28 cellular contexts compared by ENCODE assay signal in genomic region chr2:229943171-229943570, GRCh38.
"Had no signal": no experiment of that assay in that cellular context is flagged by ENCODE, and none has a peak within 500 bp of the region (broad histone marks: within the 10 kb centered on the region; RNA-seq: fewer than 3 reads in every experiment).

No MANE protein-coding gene starts in this region.

- H3K27me3 Mint-ChIP-seq: dendritic cell treated with granulocyte-macrophage colony-stimulating factor and Interleukin-4, amounts not matched to agents 40 ng/mL and 50 ng/mL, for 4 days; naive thymus-derived CD8-positive, alpha-beta T cell; stimulated activated naive B cell treated with anti-CD40 and anti-IgM and Interleukin-4, amounts not matched to agents 10 μg/mL and 1 μg/mL and 100 μg/mL, for 72 hours; stimulated activated naive CD8-positive, alpha-beta T cell treated with anti-CD3 and anti-CD28 coated beads, Interleukin-15, Interleukin-2, amounts not matched to agents 100 ng/mL and 50 ng/mL, for 24 hours had no signal

- H3K36me3 ChIP-seq: colonic mucosa, gastroesophageal sphincter, heart left ventricle, left lung, ovary, thoracic aorta, upper lobe of left lung had no signal

- ATAC-seq: esophagus mucosa; foreskin keratinocyte; gastroesophageal sphincter; heart left ventricle; left cardiac atrium; left lung; naive thymus-derived CD8-positive, alpha-beta T cell; sciatic nerve; stimulated activated naive B cell treated with anti-CD40 and anti-IgM and Interleukin-4, amounts not matched to agents 10 μg/mL and 1 μg/mL and 100 μg/mL, for 72 hours had no signal

- H3K4me1 ChIP-seq: colonic mucosa, foreskin keratinocyte, heart left ventricle, left lung, tibial nerve, upper lobe of left lung had no signal

- H3K4me3 Mint-ChIP-seq: dendritic cell treated with granulocyte-macrophage colony-stimulating factor and Interleukin-4, amounts not matched to agents 40 ng/mL and 50 ng/mL, for 4 days; endodermal cell; naive thymus-derived CD8-positive, alpha-beta T cell; stimulated activated naive B cell treated with anti-CD40 and anti-IgM and Interleukin-4, amounts not matched to agents 10 μg/mL and 1 μg/mL and 100 μg/mL, for 72 hours; stimulated activated naive CD8-positive, alpha-beta T cell treated with anti-CD3 and anti-CD28 coated beads, Interleukin-15, Interleukin-2, amounts not matched to agents 100 ng/mL and 50 ng/mL, for 24 hours had no signal

- H3K9me3 ChIP-seq: colonic mucosa, gastroesophageal sphincter, heart left ventricle, left lung, ovary, thoracic aorta, tibial nerve, upper lobe of left lung had no signal

- H3K27me3 ChIP-seq: colonic mucosa, foreskin keratinocyte, gastroesophageal sphincter, heart left ventricle, hepatocyte, left lung, ovary, tibial nerve, upper lobe of left lung had no signal

- H3K79me2 ChIP-seq: hepatocyte had no signal

- H2AFZ ChIP-seq: hepatocyte had no signal

- FAIRE-seq: kidney, urothelium cell line had no signal

- H3K9me3 Mint-ChIP-seq: dendritic cell treated with granulocyte-macrophage colony-stimulating factor and Interleukin-4, amounts not matched to agents 40 ng/mL and 50 ng/mL, for 4 days; endodermal cell; naive thymus-derived CD8-positive, alpha-beta T cell; stimulated activated naive B cell treated with anti-CD40 and anti-IgM and Interleukin-4, amounts not matched to agents 10 μg/mL and 1 μg/mL and 100 μg/mL, for 72 hours; stimulated activated naive CD8-positive, alpha-beta T cell treated with anti-CD3 and anti-CD28 coated beads, Interleukin-15, Interleukin-2, amounts not matched to agents 100 ng/mL and 50 ng/mL, for 24 hours had no signal

- H3K27ac ChIP-seq: colonic mucosa, epithelial cell of prostate, foreskin keratinocyte, heart left ventricle, left lung, ovary, thoracic aorta, tibial nerve, upper lobe of left lung had no signal

- DNase-seq: colonic mucosa; effector CD8-positive, alpha-beta T cell; endodermal cell; foreskin keratinocyte; heart left ventricle; kidney; left cardiac atrium; left lung; mammary epithelial cell; mesendoderm; naive thymus-derived CD8-positive, alpha-beta T cell; occipital lobe; ovary; posterior cingulate gyrus; stimulated activated CD4-positive, alpha-beta T cell treated with anti-CD3 and anti-CD28 coated beads, Interleukin-2, amount 100 ng/mL, for 24 hours; stimulated activated CD4-positive, alpha-beta T cell treated with anti-CD3 and anti-CD28 coated beads, Interleukin-4, amount 100 ng/mL, for 4 hours; stimulated activated naive B cell treated with anti-CD40 and anti-IgM and Interleukin-4, amounts not matched to agents 10 μg/mL and 1 μg/mL and 100 μg/mL, for 72 hours; upper lobe of left lung had no signal

- H3K27ac Mint-ChIP-seq: dendritic cell treated with granulocyte-macrophage colony-stimulating factor and Interleukin-4, amounts not matched to agents 40 ng/mL and 50 ng/mL, for 4 days; stimulated activated naive B cell treated with anti-CD40 and anti-IgM and Interleukin-4, amounts not matched to agents 10 μg/mL and 1 μg/mL and 100 μg/mL, for 72 hours; stimulated activated naive CD8-positive, alpha-beta T cell treated with anti-CD3 and anti-CD28 coated beads, Interleukin-15, Interleukin-2, amounts not matched to agents 100 ng/mL and 50 ng/mL, for 24 hours had no signal

- H3K4me2 ChIP-seq: hepatocyte had no signal

- H3K4me3 ChIP-seq: colonic mucosa, gastroesophageal sphincter, heart left ventricle, hepatocyte, left lung, ovary, thoracic aorta, tibial nerve, upper lobe of left lung had no signal
